In genomic region chr22:20013382-20013871, GRCh38 we compare ENCODE assay signal across 8 cellular contexts. TPM values are rescaled to one million over a fixed set of nuclear protein-coding genes. Genes with fewer than 3 reads are reported as not detected.
A peak's percentile ranks its signal among the peaks of the same experiment; 100 is the strongest.
DNase-seq lines count a peak whose midpoint lies in the region; ATAC-seq and TF ChIP-seq lines count a peak whose summit lies in the region.

No MANE protein-coding gene starts in this region.

- no peaks in the 10 kb centered on the region for H3K9me3 Mint-ChIP-seq in CD4-positive, CD25-positive, alpha-beta regulatory T cell

- H3K4me3 ChIP-seq in CD4-positive, CD25-positive, alpha-beta regulatory T cell (ENCODE audit: low read depth, low read length) = no peak overlapping the region
- H3K4me3 ChIP-seq in retinal pigment epithelial cell (ENCODE audit: low read length) = no peak overlapping the region

- H3K36me3 Mint-ChIP-seq in CD4-positive, CD25-positive, alpha-beta regulatory T cell = no peaks in the 10 kb centered on the region

- ATAC-seq in CD4-positive, CD25-positive, alpha-beta regulatory T cell (ENCODE audit: low read depth in 2 of 2) = no peak
- peak; percentile 63 for ATAC-seq in Right ventricle myocardium superior (ENCODE audit: poor library complexity)

- H3K27me3 ChIP-seq in CD4-positive, CD25-positive, alpha-beta regulatory T cell (ENCODE audit: control insufficient read depth, insufficient read depth, low read length) = no peaks in the 10 kb centered on the region

- intact Hi-C loops in Right ventricle myocardium superior (cut with DNase I) = no loop called here

- H3K9me3 ChIP-seq in CD4-positive, CD25-positive, alpha-beta regulatory T cell (ENCODE audit: control insufficient read depth in 2 of 2, low read length in 2 of 2) = no peaks in the 10 kb centered on the region

- H3K4me3 Mint-ChIP-seq in CD4-positive, CD25-positive, alpha-beta regulatory T cell = peak overlapping the region in 2 of 4 donors; percentile 47 to 61

- no peaks in the 10 kb centered on the region for H3K36me3 ChIP-seq in CD4-positive, CD25-positive, alpha-beta regulatory T cell (ENCODE audit: control insufficient read depth, insufficient read depth, low read length)

- peak; percentile 95 for TF ChIP-seq CTCF in retinal pigment epithelial cell (conservative IDR thresholded peaks at IDR 0.05; ENCODE audit: low read depth, low read length)

- peak in 2 of 3 donors; percentile 19 to 24 for DNase-seq in CD4-positive, CD25-positive, alpha-beta regulatory T cell
- peak in 43 of 76 experiments; percentile 5 to 65 (median 37) for DNase-seq in HUDEP-2 (lab: John Stamatoyannopoulos, UW; ENCODE audit: unreplicated experiment in 76 of 76)
- DNase-seq in activated CD8-positive, alpha-beta memory T cell treated with anti-CD3 and anti-CD28 coated beads, Interleukin-2, amount 50 U/mL, for 4 hours = peak; percentile 51
- DNase-seq in Right ventricle myocardium superior = peak; percentile 81
- no peak for DNase-seq in retinal pigment epithelial cell (ENCODE audit: low read depth)
- DNase-seq in central memory CD4-positive, alpha-beta T cell = no peak
- DNase-seq in RKO (ENCODE audit: low spot score) = no peak
- no peak for DNase-seq in activated effector memory CD4-positive, alpha-beta T cell treated with Interleukin-2 at 50 U/mL for 16 hours

- no peak overlapping the region for H3K27ac ChIP-seq in CD4-positive, CD25-positive, alpha-beta regulatory T cell (ENCODE audit: insufficient read depth, low read length, poor library complexity, severe bottlenecking)

- peaks cover 0 to 14% (median 4%) of the 10 kb centered on the region in 4 donors for H3K4me1 Mint-ChIP-seq in CD4-positive, CD25-positive, alpha-beta regulatory T cell

- peaks cover 15% of the 10 kb centered on the region for H3K27me3 Mint-ChIP-seq in CD4-positive, CD25-positive, alpha-beta regulatory T cell

- H3K4me1 ChIP-seq in CD4-positive, CD25-positive, alpha-beta regulatory T cell (ENCODE audit: control insufficient read depth, insufficient read depth, low read length, poor library complexity, severe bottlenecking) = peaks cover 18% of the 10 kb centered on the region

- no peak overlapping the region for H3K27ac Mint-ChIP-seq in CD4-positive, CD25-positive, alpha-beta regulatory T cell

RNA-seq across cellular contexts. Expression of gene ARVCF, which starts 3.2 kb away (rescaled TPM):
- 2.7 TPM for total RNA-seq in CD4-positive, CD25-positive, alpha-beta regulatory T cell
- under 1 TPM in 3 of 4 donors, not detected in 1; 0.39 to 0.52 (median 0.41) TPM for polyA plus RNA-seq in CD4-positive, CD25-positive, alpha-beta regulatory T cell
- 31.4 TPM for total RNA-seq in Right ventricle myocardium superior

RNA-seq across cellular contexts. Expression of gene TANGO2, which starts 7.5 kb away (rescaled TPM):
- total RNA-seq in CD4-positive, CD25-positive, alpha-beta regulatory T cell = 43.0 TPM
- 10 to 100 TPM; 39.5 to 48.4 (median 45.0) TPM for polyA plus RNA-seq in CD4-positive, CD25-positive, alpha-beta regulatory T cell
- total RNA-seq in Right ventricle myocardium superior = 62.3 TPM

Comparison
In these comparisons a context has a peak if more than half of its experiments do, and no peak if none do; other contexts are left out.
1. DNase-seq: peak in CD4-positive, CD25-positive, alpha-beta regulatory T cell (2 of 3), HUDEP-2 (43 of 76), activated CD8-positive, alpha-beta memory T cell treated with anti-CD3 and anti-CD28 coated beads, Interleukin-2, amount 50 U/mL, for 4 hours (single experiment) and Right ventricle myocardium superior (single experiment); none in retinal pigment epithelial cell (single experiment), central memory CD4-positive, alpha-beta T cell (single experiment), RKO (single experiment) and activated effector memory CD4-positive, alpha-beta T cell treated with Interleukin-2 at 50 U/mL for 16 hours (single experiment).